ENCODE assay signal across 8 cellular contexts in genomic region chr11:123407124-123407995, GRCh38. TPM values are rescaled to one million over a fixed set of nuclear protein-coding genes. Genes with fewer than 3 reads are reported as not detected.
A peak's percentile ranks its signal among the peaks of the same experiment; 100 is the strongest.
DNase-seq lines count a peak whose midpoint lies in the region; ATAC-seq lines count a peak whose summit lies in the region.

No MANE protein-coding gene starts in this region.

- no peak overlapping the region for H3K9ac ChIP-seq in mesendoderm (ENCODE audit: low read length)

- H2AK5ac ChIP-seq in mesendoderm (ENCODE audit: low read length), result no peak overlapping the region

- no peak overlapping the region for H2BK15ac ChIP-seq in mesendoderm (replicated peaks; ENCODE audit: low read depth)

- WGBS in mesendoderm (ENCODE audit: extremely low coverage, insufficient coverage, low lambda C conversion rate), result no CpG with 5 or more reads among the region's 7 CpGs

- no peak overlapping the region for H4K8ac ChIP-seq in mesendoderm (ENCODE audit: low read depth, low read length)

- H3K27ac ChIP-seq in mesendoderm (ENCODE audit: low read depth, low read length), result no peak overlapping the region

- peaks cover 2% of the 10 kb centered on the region for H3K27me3 ChIP-seq in mesendoderm (ENCODE audit: insufficient read depth, low read length, poor library complexity)

- H3K79me2 ChIP-seq in mesendoderm (ENCODE audit: control insufficient read depth, insufficient read depth, low read length), result no peaks in the 10 kb centered on the region

- no peak overlapping the region for H3K27ac Mint-ChIP-seq in stimulated activated effector memory CD8-positive, alpha-beta T cell treated with anti-CD3 and anti-CD28 coated beads, Interleukin-12 subunit alpha, Interleukin-12 subunit beta, amount 100 ng/mL, for 72 hours

- no peaks in the 10 kb centered on the region for H3K36me3 ChIP-seq in mesendoderm (ENCODE audit: control insufficient read depth, insufficient read depth, low read length)

- peak overlapping the region; percentile 51 for H3K4me3 Mint-ChIP-seq in stimulated activated effector memory CD8-positive, alpha-beta T cell treated with anti-CD3 and anti-CD28 coated beads, Interleukin-12 subunit alpha, Interleukin-12 subunit beta, amount 100 ng/mL, for 72 hours

- no peak overlapping the region for H3K4ac ChIP-seq in mesendoderm (ENCODE audit: low read depth, low read length)

- H3K18ac ChIP-seq in mesendoderm (ENCODE audit: low read length), result no peak overlapping the region

- peaks cover 16% of the 10 kb centered on the region for H3K4me1 ChIP-seq in mesendoderm (ENCODE audit: control insufficient read depth, low read depth, low read length)

- ATAC-seq in HG02571 (IDR thresholded peaks at IDR 0.05; ENCODE audit: unreplicated experiment), result peak; percentile 58
- ATAC-seq in stimulated activated effector memory CD8-positive, alpha-beta T cell treated with anti-CD3 and anti-CD28 coated beads, Interleukin-12 subunit alpha, Interleukin-12 subunit beta, amount 100 ng/mL, for 72 hours, result peak; percentile 75
- no peak for ATAC-seq in HG03025 (IDR thresholded peaks at IDR 0.05; ENCODE audit: low FRiP score, unreplicated experiment)

- H4K5ac ChIP-seq in mesendoderm (ENCODE audit: low read length), result no peak overlapping the region

- DNase-seq in DMS79 (lab: John Stamatoyannopoulos, UW), result peak; percentile 71
- peak; percentile 47 for DNase-seq in NCI-H2227 (lab: John Stamatoyannopoulos, UW; ENCODE audit: unreplicated experiment)
- peak; percentile 66 to 71 for DNase-seq in activated CD4-positive, alpha-beta T cell treated with anti-CD3 and anti-CD28 coated beads for 4 hours
- peak; percentile 69 for DNase-seq in ecto neural progenitor cell (ENCODE audit: low spot score)
- peak; percentile 92 for DNase-seq in mesendoderm
- peak; percentile 20 to 72 for DNase-seq in stimulated activated effector memory CD8-positive, alpha-beta T cell treated with anti-CD3 and anti-CD28 coated beads, Interleukin-12 subunit alpha, Interleukin-12 subunit beta, amount 100 ng/mL, for 72 hours (ENCODE audit: low spot score in 2 of 2)

- H3K56ac ChIP-seq in mesendoderm (ENCODE audit: low read length), result no peak overlapping the region

- no peaks in the 10 kb centered on the region for H3K79me1 ChIP-seq in mesendoderm (ENCODE audit: low read length)

- no peak overlapping the region for H3K4me2 ChIP-seq in mesendoderm (ENCODE audit: low read length)

- H2BK120ac ChIP-seq in mesendoderm (ENCODE audit: low read depth, low read length), result no peak overlapping the region

- H2BK5ac ChIP-seq in mesendoderm (ENCODE audit: low read length), result no peak overlapping the region

- no peak overlapping the region for H3K4me3 ChIP-seq in mesendoderm (ENCODE audit: low read length)

- H3K9me3 Mint-ChIP-seq in stimulated activated effector memory CD8-positive, alpha-beta T cell treated with anti-CD3 and anti-CD28 coated beads, Interleukin-12 subunit alpha, Interleukin-12 subunit beta, amount 100 ng/mL, for 72 hours, result no peaks in the 10 kb centered on the region

- H3K36me3 Mint-ChIP-seq in stimulated activated effector memory CD8-positive, alpha-beta T cell treated with anti-CD3 and anti-CD28 coated beads, Interleukin-12 subunit alpha, Interleukin-12 subunit beta, amount 100 ng/mL, for 72 hours, result peaks cover 5% of the 10 kb centered on the region

- H3K4me1 Mint-ChIP-seq in stimulated activated effector memory CD8-positive, alpha-beta T cell treated with anti-CD3 and anti-CD28 coated beads, Interleukin-12 subunit alpha, Interleukin-12 subunit beta, amount 100 ng/mL, for 72 hours, result peaks cover 14% of the 10 kb centered on the region

- no peak overlapping the region for H3K23ac ChIP-seq in mesendoderm (ENCODE audit: low read length)

RNA-seq across cellular contexts. Expression of gene GRAMD1B, which starts 22.7 kb away (rescaled TPM):
- polyA plus RNA-seq in mesendoderm (2013, experiment 1 of 2), result 5.0 TPM
- polyA plus RNA-seq in mesendoderm (2013, experiment 2 of 2), result 5.0 TPM
